In genomic region chr11:14422052-14422813, GRCh38 we compare ENCODE assay signal across 8 cellular contexts.
DNase-seq lines count a peak whose midpoint lies in the region; ATAC-seq and TF ChIP-seq lines count a peak whose summit lies in the region.

No MANE protein-coding gene starts in this region.

- no peaks in the 10 kb centered on the region for H3K36me3 Mint-ChIP-seq in activated CD4-positive, alpha-beta memory T cell treated with anti-CD3 and anti-CD28 coated beads for 36 hours

- no peaks in the 10 kb centered on the region for H3K4me1 Mint-ChIP-seq in activated CD4-positive, alpha-beta memory T cell treated with anti-CD3 and anti-CD28 coated beads for 36 hours (ENCODE audit: low read depth)

- H3K27me3 ChIP-seq in Panc1 (ENCODE audit: control insufficient read depth, insufficient read depth, low read length) (no peaks in the 10 kb centered on the region), HAP-1 (ENCODE audit: low read depth) (no peaks in the 10 kb centered on the region)

- in situ Hi-C loops in Panc1 (cut with HindIII; ENCODE audit: low pct_unique_long_range_greater_than_20kb, low sequenced_read_pairs) (no loop called here), HAP-1 (cut with MboI; ENCODE audit: low sequenced_read_pairs) (no loop called here)

- H3K9me3 ChIP-seq in Panc1 (ENCODE audit: control insufficient read depth, insufficient read depth, low read depth, low read length) (no peaks in the 10 kb centered on the region), HAP-1 (no peaks in the 10 kb centered on the region), OCI-LY7 (ENCODE audit: low read length) (no peaks in the 10 kb centered on the region)

- no peak for TF ChIP-seq CTCF in Panc1 (IDR thresholded peaks at IDR 0.05)
- no peak for TF ChIP-seq CTCF in epithelial cell of proximal tubule (conservative IDR thresholded peaks at IDR 0.05; ENCODE audit: low read depth, low read length)
- no peak for TF ChIP-seq CTCF in OCI-LY7 (conservative IDR thresholded peaks at IDR 0.05; ENCODE audit: low read length)

- H3K27ac Mint-ChIP-seq in activated CD4-positive, alpha-beta memory T cell treated with anti-CD3 and anti-CD28 coated beads for 36 hours: no peak overlapping the region

- no peaks in the 10 kb centered on the region for H4K20me1 ChIP-seq in OCI-LY7 (ENCODE audit: insufficient read depth, low read length)

- ATAC-seq in Panc1 (peak; percentile 96), GM18858 (IDR thresholded peaks at IDR 0.05; ENCODE audit: unreplicated experiment) (no peak)

- H3K36me3 ChIP-seq in Panc1 (ENCODE audit: control insufficient read depth, insufficient read depth, low read length) (no peaks in the 10 kb centered on the region), HAP-1 (replicated peaks) (no peaks in the 10 kb centered on the region), OCI-LY7 (ENCODE audit: insufficient read depth, low read length) (no peaks in the 10 kb centered on the region)

- H3K27me3 Mint-ChIP-seq in activated CD4-positive, alpha-beta memory T cell treated with anti-CD3 and anti-CD28 coated beads for 36 hours: no peaks in the 10 kb centered on the region

- no peaks in the 10 kb centered on the region for H3K9me3 Mint-ChIP-seq in activated CD4-positive, alpha-beta memory T cell treated with anti-CD3 and anti-CD28 coated beads for 36 hours

- no TSS peak for BruUV-seq in Panc1 (replicated peaks; lab: Mats Ljungman, UMichigan)
- BruUV-seq in OCI-LY7 (replicated peaks; lab: Mats Ljungman, UMichigan): no TSS peak

- H3K4me3 Mint-ChIP-seq in activated CD4-positive, alpha-beta memory T cell treated with anti-CD3 and anti-CD28 coated beads for 36 hours: no peak overlapping the region

- no peak overlapping the region for H3K4me2 ChIP-seq in OCI-LY7 (ENCODE audit: low read length)

- POLR2A ChIA-PET in HEK293T (lab: Yijun Ruan, JAX) (no interaction called here), Panc1 (lab: Charles Lee) (no interaction called here), OCI-LY7 (lab: Charles Lee) (interaction anchor here (0.6 kb wide), 1 partner anchor 27 kb away, joined by 3 read pairs; no protein-coding TSS in a partner anchor)
- POLR2A ChIA-PET in activated CD4-positive, alpha-beta memory T cell treated with anti-CD3 and anti-CD28 coated beads for 36 hours (lab: Charles Lee): no interaction called here

- no peak overlapping the region for H2AFZ ChIP-seq in OCI-LY7 (ENCODE audit: low read length)

- H3K4me1 ChIP-seq in Panc1 (ENCODE audit: control insufficient read depth, insufficient read depth, low read length) (peaks cover 11% of the 10 kb centered on the region), HAP-1 (no peaks in the 10 kb centered on the region), OCI-LY7 (ENCODE audit: insufficient read depth, low read length, poor library complexity, severe bottlenecking) (no peaks in the 10 kb centered on the region)

- no peaks in the 10 kb centered on the region for H3K79me2 ChIP-seq in OCI-LY7 (ENCODE audit: insufficient read depth, low read depth, low read length)

- peak; percentile 27 for DNase-seq in HEK293T (ENCODE audit: extremely low spot score)
- peak; percentile 89 for DNase-seq in Panc1 (ENCODE audit: low read depth, low spot score)
- DNase-seq in epithelial cell of proximal tubule (ENCODE audit: low read depth): peak; percentile 98
- peak; percentile 94 to 98 for DNase-seq in lung microvascular endothelial cell (ENCODE audit: low read depth in 2 of 2)
- no peak for DNase-seq in HAP-1 (ENCODE audit: low spot score in 2 of 2)
- DNase-seq in OCI-LY7 (ENCODE audit: low spot score): no peak
- DNase-seq in activated CD4-positive, alpha-beta memory T cell treated with anti-CD3 and anti-CD28 coated beads for 36 hours: no peak

- CTCF ChIA-PET in HEK293T (lab: Yijun Ruan, JAX): interaction anchor here (0.6 to 1.3 kb wide), 4 partner anchors 9 to 120 kb away, joined by 3 to 4 read pairs (median 4); no protein-coding TSS in a partner anchor
- CTCF ChIA-PET in Panc1 (lab: Charles Lee): interaction anchor here (0.7 kb wide), 2 partner anchors 76 to 840 kb away, joined by 3 to 6 read pairs; no protein-coding TSS in a partner anchor
- CTCF ChIA-PET in OCI-LY7 (lab: Charles Lee; ENCODE audit: unreplicated experiment): no interaction called here
- CTCF ChIA-PET in activated CD4-positive, alpha-beta memory T cell treated with anti-CD3 and anti-CD28 coated beads for 36 hours (lab: Charles Lee): no interaction called here

- H3K9me2 ChIP-seq in OCI-LY7 (ENCODE audit: insufficient read depth, low read length): no peaks in the 10 kb centered on the region

- H3K4me3 ChIP-seq in Panc1 (ENCODE audit: low read depth in 2 of 2, low read length in 2 of 2) (no peak overlapping the region), epithelial cell of proximal tubule (ENCODE audit: low read depth, low read length) (no peak overlapping the region), HAP-1 (no peak overlapping the region), OCI-LY7 (ENCODE audit: low read depth, low read length, poor library complexity, severe bottlenecking) (no peak overlapping the region)

- intact Hi-C loops in Panc1 (cut with micrococcal nuclease; ENCODE audit: unreplicated experiment) (no loop called here), OCI-LY7 (cut with micrococcal nuclease; ENCODE audit: unreplicated experiment) (no loop called here)
- intact Hi-C loops in activated CD4-positive, alpha-beta memory T cell treated with anti-CD3 and anti-CD28 coated beads for 36 hours (cut with micrococcal nuclease): no loop called here

- H3K27ac ChIP-seq in Panc1 (ENCODE audit: low read length) (peak overlapping the region; percentile 29; the same call in 1 of the 2 replicates), OCI-LY7 (ENCODE audit: low read depth, low read length, poor library complexity, severe bottlenecking) (no peak overlapping the region)

TF ChIP-seq in HEK293T, 16 proteins besides CTCF, POLR2A, EP300 and RAD21:
- TF ChIP-seq ZNF384 (IDR thresholded peaks at IDR 0.05) (no peak), NFRKB (IDR thresholded peaks at IDR 0.05) (no peak), FOXA1 (IDR thresholded peaks at IDR 0.05) (no peak), CTBP1 (IDR thresholded peaks at IDR 0.05; ENCODE audit: borderline replicate concordance) (no peak), HDGF (IDR thresholded peaks at IDR 0.05; ENCODE audit: borderline replicate concordance) (no peak), SP1 (IDR thresholded peaks at IDR 0.05) (no peak), L3MBTL2 (conservative IDR thresholded peaks at IDR 0.05) (no peak), LEF1 (IDR thresholded peaks at IDR 0.05; ENCODE audit: borderline replicate concordance) (no peak), FOXM1 (IDR thresholded peaks at IDR 0.05; ENCODE audit: borderline replicate concordance) (no peak), ARNT (IDR thresholded peaks at IDR 0.05) (no peak), ELF4 (IDR thresholded peaks at IDR 0.05) (no peak), TARDBP (IDR thresholded peaks at IDR 0.05) (no peak), BHLHE40 (IDR thresholded peaks at IDR 0.05; ENCODE audit: borderline replicate concordance) (no peak), FOXK2 (IDR thresholded peaks at IDR 0.05) (no peak), SUZ12 (IDR thresholded peaks at IDR 0.05) (no peak)
- TF ChIP-seq, protein P1, sequence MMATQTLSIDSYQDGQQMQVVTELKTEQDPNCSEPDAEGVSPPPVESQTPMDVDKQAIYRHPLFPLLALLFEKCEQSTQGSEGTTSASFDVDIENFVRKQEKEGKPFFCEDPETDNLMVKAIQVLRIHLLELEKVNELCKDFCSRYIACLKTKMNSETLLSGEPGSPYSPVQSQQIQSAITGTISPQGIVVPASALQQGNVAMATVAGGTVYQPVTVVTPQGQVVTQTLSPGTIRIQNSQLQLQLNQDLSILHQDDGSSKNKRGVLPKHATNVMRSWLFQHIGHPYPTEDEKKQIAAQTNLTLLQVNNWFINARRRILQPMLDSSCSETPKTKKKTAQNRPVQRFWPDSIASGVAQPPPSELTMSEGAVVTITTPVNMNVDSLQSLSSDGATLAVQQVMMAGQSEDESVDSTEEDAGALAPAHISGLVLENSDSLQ (IDR thresholded peaks at IDR 0.05): no peak

Comparison
In these comparisons a context has a peak if more than half of its experiments do, and no peak if none do; other contexts are left out.
1. DNase-seq: peak in HEK293T (single experiment), Panc1 (single experiment), epithelial cell of proximal tubule (single experiment) and lung microvascular endothelial cell (2 of 2); none in HAP-1 (0 of 2), OCI-LY7 (single experiment) and activated CD4-positive, alpha-beta memory T cell treated with anti-CD3 and anti-CD28 coated beads for 36 hours (single experiment).
2. CTCF ChIA-PET loops: an anchor here in HEK293T (0.6 to 1.3 kb wide) and Panc1 (0.7 kb wide); none called in OCI-LY7 and activated CD4-positive, alpha-beta memory T cell treated with anti-CD3 and anti-CD28 coated beads for 36 hours.